In genomic region chr18:44899832-44900231, GRCh38 we compare ENCODE assay signal across 1 cellular context.
TF ChIP-seq lines count a peak whose summit lies in the region.

No MANE protein-coding gene starts in this region.

TF ChIP-seq in SK-N-SH treated with all-trans-retinoic acid at 6 μM for 48 hours, 23 proteins besides CTCF, POLR2A, EP300 and RAD21 (continued from another document):
- TF ChIP-seq ZNF565 (CRISPR knock-in tag; conservative IDR thresholded peaks at IDR 0.05; ENCODE audit: low read depth) (no peak), ZC3H10 (CRISPR knock-in tag; IDR thresholded peaks at IDR 0.05) (no peak), ZFP3 (CRISPR knock-in tag; IDR thresholded peaks at IDR 0.05) (no peak), BACH2 (CRISPR knock-in tag; IDR thresholded peaks at IDR 0.05; ENCODE audit: borderline replicate concordance) (no peak)
TF ChIP-seq in SK-N-SH treated with all-trans-retinoic acid at 6 μM for 48 hours: peak in this region for 0.
